11 cellular contexts compared by ENCODE assay signal in genomic region chr2:131674174-131674507, GRCh38.
A peak's percentile ranks its signal among the peaks of the same experiment; 100 is the strongest.
DNase-seq lines count a peak whose midpoint lies in the region; ATAC-seq, FAIRE-seq and TF ChIP-seq lines count a peak whose summit lies in the region.
"Had no signal": no experiment of that assay in that cellular context is flagged by ENCODE, and none has a peak within 500 bp of the region (broad histone marks: within the 10 kb centered on the region; RNA-seq: fewer than 3 reads in every experiment).

No MANE protein-coding gene starts in this region.

- H3K36me3 ChIP-seq in BLaER1 (no peaks in the 10 kb centered on the region), GM12878 (ENCODE audit: control insufficient read depth in 2 of 2, insufficient read depth in 2 of 2, low read length in 1 of 2) (no peaks in the 10 kb centered on the region)

- no peaks in the 10 kb centered on the region for H3K36me3 Mint-ChIP-seq in naive B cell

- peak overlapping the region; percentile 1 to 88 (median 66) for H3K4me3 Mint-ChIP-seq in naive B cell

- no peak for TF ChIP-seq POLR2A in GM12878 (IDR thresholded peaks at IDR 0.05; ENCODE audit: low read depth, low read length)

- H3K4me1 ChIP-seq in BLaER1, result peaks cover 26% of the 10 kb centered on the region; the same call in 1 of the 2 replicates
- H3K4me1 ChIP-seq in GM12878 (ENCODE audit: control insufficient read depth, insufficient read depth, low read length), result peaks cover 18% of the 10 kb centered on the region

- no peak overlapping the region for H2AFZ ChIP-seq in GM12878 (ENCODE audit: control insufficient read depth, low read depth, low read length)

- 0% methylated on average over 6 of the region's 6 CpGs for WGBS in GM12878 (ENCODE audit: insufficient coverage, insufficient replicate concordance, low lambda C conversion rate, missing lambda C conversion rate)

- no peak for TF ChIP-seq RAD21 in GM12878 (IDR thresholded peaks at IDR 0.05; ENCODE audit: insufficient read depth, low read depth, low read length)

- FAIRE-seq in GM12878 (lab: Jason Lieb, UNC), result no peak
- FAIRE-seq: GM12892, kidney had no signal

- H3K4me1 Mint-ChIP-seq in naive B cell, result peaks cover 0 to 21% (median 16%) of the 10 kb centered on the region in 3 donors

- H3K9ac ChIP-seq in BLaER1 (no peak overlapping the region), GM12878 (ENCODE audit: control insufficient read depth, insufficient read depth, low read length) (no peak overlapping the region)

- H3K27me3 Mint-ChIP-seq in naive B cell, result peaks cover 12 to 55% (median 32%) of the 10 kb centered on the region in 3 donors

- ATAC-seq in GM12878 (no peak), naive B cell (ENCODE audit: low read depth in 2 of 2) (no peak)

- H4K20me1 ChIP-seq in BLaER1 (no peaks in the 10 kb centered on the region), GM12878 (ENCODE audit: control insufficient read depth, insufficient read depth) (no peaks in the 10 kb centered on the region)

- intact Hi-C loops in GM12878 (cut with micrococcal nuclease; ENCODE audit: unreplicated experiment), result loop anchor here (2.0 to 10.0 kb wide), 3 partner anchors 127 to 519 kb away; partner anchors contain the start of gene MZT2A

- BruUV-seq in GM12878 (replicated peaks; lab: Mats Ljungman, UMichigan), result no TSS peak

- no peaks in the 10 kb centered on the region for H3K79me2 ChIP-seq in GM12878 (ENCODE audit: control insufficient read depth, insufficient read depth, low read length)

- POLR2A ChIA-PET in GM12878 (lab: Charles Lee), result interaction anchor here (0.6 kb wide), 1 partner anchor 127 kb away, joined by 5 read pairs; no protein-coding TSS in a partner anchor

- in situ Hi-C loops in GM12878 (cut with MboI), result loop anchor here (5.0 to 10.0 kb wide), 4 partner anchors 131 to 1519 kb away; no protein-coding TSS in a partner anchor

- peaks cover 6% of the 10 kb centered on the region; the same call in 1 of the 2 replicates for H3K9me3 ChIP-seq in BLaER1
- no peaks in the 10 kb centered on the region; the same call in 2 of the 3 replicates for H3K9me3 ChIP-seq in GM12878 (replicated peaks; ENCODE audit: control insufficient read depth, insufficient read depth, low read length)

- no peak for TF ChIP-seq EP300 in GM12878 (IDR thresholded peaks at IDR 0.05; ENCODE audit: borderline replicate concordance in 1 of 2, control insufficient read depth in 1 of 2, low read depth in 2 of 2, low read length in 2 of 2)

- H3K9me3 Mint-ChIP-seq in naive B cell, result peaks cover 0 to 3% (median 0%) of the 10 kb centered on the region in 7 donors

- H3K4me3 ChIP-seq in BLaER1, result no peak overlapping the region
- peak overlapping the region; percentile 33; the same call in 1 of the 2 replicates for H3K4me3 ChIP-seq in HFF-Myc (replicated peaks; ENCODE audit: low read depth, low read length)
- H3K4me3 ChIP-seq in GM12878, result peak overlapping the region; percentile 42; the same call in 1 of the 2 replicates

- CTCF ChIA-PET in GM12878 (lab: Yijun Ruan, JAX), result interaction anchor here (0.6 to 4.2 kb wide), 12 partner anchors 8 to 1341 kb away, joined by 3 to 74 read pairs (median 9); partner anchors contain the start of gene MZT2A

- peak overlapping the region; percentile 61 for H3K4me2 ChIP-seq in BLaER1
- H3K4me2 ChIP-seq in GM12878 (ENCODE audit: control insufficient read depth, insufficient read depth), result no peak overlapping the region

- DNase-seq in HFF-Myc (ENCODE audit: extremely low read depth, low read depth) (no peak), GM12878 (ENCODE audit: low read depth, low spot score) (no peak), naive B cell (no peak), NCI-H1092 (lab: John Stamatoyannopoulos, UW) (no peak), NCI-H2029 treated with DMSO at 0.1 percent for 48 hours (lab: John Stamatoyannopoulos, UW) (no peak), iPS-NIHi7 (ENCODE audit: extremely low spot score) (no peak), caudate nucleus (lab: John Stamatoyannopoulos, UW) (no peak)
- DNase-seq: NCI-H446 treated with DMSO at 0.1 percent for 48 hours had no signal

- RAD21 ChIA-PET in GM12878 (lab: Charles Lee; ENCODE audit: unreplicated experiment), result interaction anchor here (0.7 to 3.3 kb wide), 9 partner anchors 8 to 1343 kb away, joined by 3 to 39 read pairs (median 7); no protein-coding TSS in a partner anchor

- H3K27me3 ChIP-seq in BLaER1 (peaks cover 9% of the 10 kb centered on the region), GM12878 (replicated peaks in 1 of 2; ENCODE audit: control insufficient read depth in 2 of 2, insufficient read depth in 2 of 2, low read length in 1 of 2) (no peaks in the 10 kb centered on the region)

- TF ChIP-seq CTCF in HFF-Myc (IDR thresholded peaks at IDR 0.05; ENCODE audit: low read depth, low read length, missing control alignments) (no peak), GM12878 (IDR thresholded peaks at IDR 0.05 in 2 of 3, conservative IDR thresholded peaks at IDR 0.05 in 1 of 3; ENCODE audit: control insufficient read depth in 2 of 3, extremely low read depth in 1 of 3, insufficient read depth in 1 of 3, low read depth in 3 of 3, low read length in 3 of 3) (no peak)

- SMC1A ChIA-PET in GM12878 (lab: Charles Lee; ENCODE audit: uncharacterized antibody, unreplicated experiment), result interaction anchor here (0.7 to 3.0 kb wide), 4 partner anchors 8 to 1341 kb away, joined by 3 to 20 read pairs (median 6); no protein-coding TSS in a partner anchor

- H3K27ac Mint-ChIP-seq in naive B cell, result no peak overlapping the region

- H3K27ac ChIP-seq in BLaER1, result no peak overlapping the region
- H3K27ac ChIP-seq in GM12878 (ENCODE audit: control insufficient read depth, insufficient read depth), result no peak overlapping the region
- no peak overlapping the region for H3K27ac ChIP-seq in caudate nucleus (ENCODE audit: low read depth, low read length)

TF ChIP-seq in GM12878, 131 proteins besides CTCF, POLR2A, EP300 and RAD21:
- peak; percentile 20; the same call in 1 of the 2 replicates for TF ChIP-seq RUNX3 (IDR thresholded peaks at IDR 0.05; ENCODE audit: low read length)
- TF ChIP-seq SIN3A (IDR thresholded peaks at IDR 0.05; ENCODE audit: low read depth, low read length), result no peak
